In the genomic region with DNA sequence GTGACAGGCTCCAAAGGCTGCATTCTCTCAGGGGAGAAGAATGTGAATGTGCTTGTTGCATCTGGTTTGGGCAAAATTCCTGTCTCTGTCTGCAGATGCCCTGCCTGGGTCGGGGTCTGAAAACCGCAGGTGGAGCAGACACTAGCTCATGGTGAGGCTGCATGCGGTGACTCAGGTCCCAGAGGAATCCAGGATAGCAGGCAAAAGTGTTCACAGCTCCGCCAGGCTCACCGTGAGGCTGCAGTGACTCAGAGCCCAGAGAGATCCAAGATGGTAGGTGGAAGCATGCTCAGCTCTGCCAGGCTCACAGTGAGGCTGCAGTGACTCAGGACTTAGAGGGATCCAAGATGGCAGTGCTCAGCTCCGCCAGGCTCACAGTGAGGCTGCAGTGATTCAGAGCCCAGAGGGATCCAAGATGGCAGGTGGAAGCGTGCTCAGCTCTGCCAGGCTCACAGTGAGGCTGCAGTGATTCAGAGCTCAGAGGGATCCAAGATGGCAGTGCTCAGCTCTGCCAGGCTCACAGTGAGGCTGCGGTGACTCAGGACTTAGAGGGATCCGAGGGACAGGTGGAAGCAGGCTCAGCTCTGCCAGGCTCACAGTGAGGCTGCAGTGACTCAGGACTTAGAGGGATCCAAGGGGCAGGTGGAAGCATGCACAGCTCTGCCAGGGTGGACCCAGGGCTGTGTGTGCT, we compare ENCODE assay signal across 9 cellular contexts.
DNase-seq lines count a peak whose midpoint lies in the region; ATAC-seq and TF ChIP-seq lines count a peak whose summit lies in the region.
"Had no signal": no experiment of that assay in that cellular context is flagged by ENCODE, and none has a peak within 500 bp of the region (broad histone marks: within the 10 kb centered on the region; RNA-seq: fewer than 3 reads in every experiment).

No MANE protein-coding gene starts in this region.

- H3K9me3 ChIP-seq in colonic mucosa = no peaks in the 10 kb centered on the region

- intact Hi-C loops in colonic mucosa (cut with DNase I) = no loop called here

- H3K27ac ChIP-seq in temporal lobe (ENCODE audit: low read depth, low read length) (peak overlapping the region; percentile 52), colonic mucosa (no peak overlapping the region)
- H3K27ac ChIP-seq: parathyroid adenoma had no signal

- DNase-seq in H4 (ENCODE audit: low spot score) = peak; percentile 96
- DNase-seq in T1000 (lab: John Stamatoyannopoulos, UW) = peak; percentile 96
- DNase-seq in fibroblast of the conjunctiva (ENCODE audit: low read depth) = peak; percentile 89
- no peak for DNase-seq in colonic mucosa
- DNase-seq in NCI-H1048 (lab: John Stamatoyannopoulos, UW) = no peak
- DNase-seq: central memory CD4-positive, alpha-beta T cell had no signal

- H3K9ac ChIP-seq in colonic mucosa (ENCODE audit: low read depth in 2 of 2, low read length in 2 of 2) = no peak overlapping the region
- H3K9ac ChIP-seq: parathyroid adenoma had no signal

- TF ChIP-seq CTCF in colonic mucosa (IDR thresholded peaks at IDR 0.05) = no peak

- ATAC-seq in HG02623 (IDR thresholded peaks at IDR 0.05; ENCODE audit: unreplicated experiment) = no peak

- no peak overlapping the region for H3K4me3 ChIP-seq in colonic mucosa

- no peaks in the 10 kb centered on the region for H3K36me3 ChIP-seq in colonic mucosa

- H3K4me1 ChIP-seq in colonic mucosa = no peaks in the 10 kb centered on the region
- H3K4me1 ChIP-seq: parathyroid adenoma had no signal

- no peaks in the 10 kb centered on the region for H3K27me3 ChIP-seq in colonic mucosa

Comparison
In these comparisons a context has a peak if more than half of its experiments do, and no peak if none do; other contexts are left out.
1. DNase-seq: peak in H4 (single experiment), T1000 (single experiment) and fibroblast of the conjunctiva (single experiment); none in colonic mucosa (single experiment) and NCI-H1048 (single experiment).